In genomic region chr21:43799301-43799840, GRCh38 we compare ENCODE assay signal across 19 cellular contexts. TPM values are rescaled to one million over a fixed set of nuclear protein-coding genes. Genes with fewer than 3 reads are reported as not detected.
DNase-seq lines count a peak whose midpoint lies in the region; ATAC-seq, FAIRE-seq and TF ChIP-seq lines count a peak whose summit lies in the region.
"Had no signal": no experiment of that assay in that cellular context is flagged by ENCODE, and none has a peak within 500 bp of the region (broad histone marks: within the 10 kb centered on the region; RNA-seq: fewer than 3 reads in every experiment).

No MANE protein-coding gene starts in this region.

- no peaks in the 10 kb centered on the region for H3K9me1 ChIP-seq in IMR-90 (ENCODE audit: insufficient read depth, low read length)
- no peaks in the 10 kb centered on the region for H3K9me1 ChIP-seq in K562 (ENCODE audit: control insufficient read depth, insufficient read depth, low read length)

- ATAC-seq in left cardiac atrium (no peak), left ventricle myocardium superior (no peak), IMR-90 (ENCODE audit: low read depth) (no peak), K562 (no peak), GM21723 (IDR thresholded peaks at IDR 0.05; ENCODE audit: unreplicated experiment) (no peak), HG03196 (IDR thresholded peaks at IDR 0.05; ENCODE audit: unreplicated experiment) (no peak)
- ATAC-seq: CD8-positive, alpha-beta T cell; GM23338; HCT116 had no signal

- in situ Hi-C loops in IMR-90 (cut with MboI; ENCODE audit: low sequenced_read_pairs) (no loop called here), K562 (cut with MboI) (loop anchor here (25.0 kb wide), 1 partner anchor 338 kb away; the partner anchor contains the start of gene GATD3)

- no peak for FAIRE-seq in K562 (lab: Jason Lieb, UNC)
- FAIRE-seq: G401.6, GM12892, GM18507, H54, HTR-8/SVneo had no signal

- H3K14ac ChIP-seq in IMR-90 (replicated peaks; ENCODE audit: low read depth, low read length) = no peak overlapping the region

- intact Hi-C loops in left cardiac atrium (cut with DNase I) (no loop called here), left ventricle myocardium superior (cut with micrococcal nuclease) (no loop called here), IMR-90 (cut with micrococcal nuclease) (no loop called here), K562 (cut with micrococcal nuclease) (no loop called here)

- H4K20me1 ChIP-seq in IMR-90 (ENCODE audit: insufficient read depth, low read length) = peaks cover 5% of the 10 kb centered on the region
- peaks cover 4% of the 10 kb centered on the region for H4K20me1 ChIP-seq in K562 (replicated peaks; ENCODE audit: control insufficient read depth, insufficient read depth, low read length)

- no peak overlapping the region for H3K4ac ChIP-seq in IMR-90 (ENCODE audit: low read depth, low read length)

- H2BK5ac ChIP-seq in IMR-90 (ENCODE audit: low read depth, low read length, poor library complexity, severe bottlenecking) = no peak overlapping the region

- H4K5ac ChIP-seq in IMR-90 (ENCODE audit: low read depth, low read length) = no peak overlapping the region

- no peak for TF ChIP-seq RAD21 in IMR-90 (IDR thresholded peaks at IDR 0.05; ENCODE audit: low read length)
- TF ChIP-seq RAD21 in K562 (CRISPR knock-in tag; conservative IDR thresholded peaks at IDR 0.05 in 1 of 2, IDR thresholded peaks at IDR 0.05 in 1 of 2) = no peak

- peaks cover 84% of the 10 kb centered on the region for H3K36me3 ChIP-seq in IMR-90 (ENCODE audit: control insufficient read depth, insufficient read depth, low read length)
- H3K36me3 ChIP-seq in K562 (ENCODE audit: control insufficient read depth, insufficient read depth, low read length) = peaks cover 100% of the 10 kb centered on the region

- no peak overlapping the region for H2AK5ac ChIP-seq in IMR-90 (ENCODE audit: low read depth, low read length)

- no peak overlapping the region for H2BK20ac ChIP-seq in IMR-90 (ENCODE audit: low read depth, low read length)

- CTCF ChIA-PET in IMR-90 (lab: Yijun Ruan, JAX) (no interaction called here), K562 (lab: Yijun Ruan, JAX; ENCODE audit: low intra/inter-chr PET ratio) (interaction anchor here (0.6 kb wide), 1 partner anchor 251 kb away, joined by 3 read pairs; no protein-coding TSS in a partner anchor)

- H3K27me3 ChIP-seq in IMR-90 (ENCODE audit: control insufficient read depth, insufficient read depth, low read length) = no peaks in the 10 kb centered on the region
- no peaks in the 10 kb centered on the region for H3K27me3 ChIP-seq in K562 (ENCODE audit: control insufficient read depth in 2 of 2, insufficient read depth in 2 of 2, low read length in 2 of 2)
- H3K27me3 ChIP-seq: BLaER1 treated with 17β-estradiol and CSF1 and Interleukin-3, amounts not matched to agents 10 nM and 100 nM had no signal

- no peak overlapping the region for H4K8ac ChIP-seq in IMR-90 (ENCODE audit: low read depth in 2 of 2, low read length in 2 of 2)

- peak overlapping the region; percentile 39 for H2AFZ ChIP-seq in IMR-90 (replicated peaks; ENCODE audit: low read length, poor library complexity)
- H2AFZ ChIP-seq in K562 (ENCODE audit: low read depth, low read length) = no peak overlapping the region
- H2AFZ ChIP-seq: GM23338 had no signal

- H3K79me2 ChIP-seq in K562 (ENCODE audit: control insufficient read depth, insufficient read depth, low read length) = peaks cover 19% of the 10 kb centered on the region; the same call in 2 of the 3 replicates

- no peak overlapping the region for H2BK120ac ChIP-seq in IMR-90 (ENCODE audit: low read depth, low read length)

- H3K27ac ChIP-seq in IMR-90 (ENCODE audit: insufficient read depth, low read length) = no peak overlapping the region
- no peak overlapping the region for H3K27ac ChIP-seq in K562 (ENCODE audit: extremely low read depth, low read depth, low read length)
- H3K27ac ChIP-seq: BLaER1 treated with 17β-estradiol and CSF1 and Interleukin-3, amounts not matched to agents 10 nM and 100 nM had no signal

- H3K4me1 ChIP-seq in IMR-90 (ENCODE audit: control insufficient read depth, insufficient read depth, low read length) (no peaks in the 10 kb centered on the region), K562 (replicated peaks in 1 of 2; ENCODE audit: control insufficient read depth in 2 of 2, insufficient read depth in 2 of 2, low read length in 2 of 2) (peaks cover 0 to 32% of the 10 kb centered on the region in 2 experiments; a peak in 2 of 5 replicates)

- TF ChIP-seq EP300 in K562 (IDR thresholded peaks at IDR 0.05; ENCODE audit: low read length) = no peak

- H3K18ac ChIP-seq in IMR-90 (ENCODE audit: low read depth, low read length) = no peak overlapping the region

- DNase-seq in left cardiac atrium (peak; percentile 16), left ventricle myocardium superior (no peak), IMR-90 (no peak), K562 (ENCODE audit: extremely low read depth in 1 of 4, low spot score in 3 of 4) (no peak), A172 (ENCODE audit: low spot score) (no peak)
- DNase-seq: 8988T; CD8-positive, alpha-beta T cell; COR-L47; HFFc6 had no signal

- H2AK9ac ChIP-seq in IMR-90 (replicated peaks; ENCODE audit: low read depth, low read length, poor library complexity) = no peak overlapping the region

- no peak for TF ChIP-seq CTCF in IMR-90 (conservative IDR thresholded peaks at IDR 0.05; ENCODE audit: low read depth, low read length)
- no peak for TF ChIP-seq CTCF in K562 (IDR thresholded peaks at IDR 0.05 in 2 of 3, conservative IDR thresholded peaks at IDR 0.05 in 1 of 3; ENCODE audit: insufficient read depth in 2 of 3, low read depth in 1 of 3, low read length in 3 of 3)

- no peak for TF ChIP-seq POLR2A in IMR-90 (IDR thresholded peaks at IDR 0.05; ENCODE audit: low read depth, low read length)
- 0 out of 2 replicates have a peak, but pooled peaks have one; percentile 42 for TF ChIP-seq POLR2A in K562 (conservative IDR thresholded peaks at IDR 0.05)

- H3K9me3 ChIP-seq in IMR-90 (ENCODE audit: control insufficient read depth, insufficient read depth, low read length) (no peaks in the 10 kb centered on the region), K562 (replicated peaks; ENCODE audit: control insufficient read depth, insufficient read depth, low read depth, low read length) (no peaks in the 10 kb centered on the region)
- H3K9me3 ChIP-seq: BLaER1 treated with 17β-estradiol and CSF1 and Interleukin-3, amounts not matched to agents 10 nM and 100 nM had no signal

- no peak overlapping the region for H3K23ac ChIP-seq in IMR-90 (ENCODE audit: low read depth, low read length)

- dilution Hi-C loops in IMR-90 (cut with HindIII; ENCODE audit: low sequenced_read_pairs, unreplicated experiment) = no loop called here

- no peak overlapping the region for H4K91ac ChIP-seq in IMR-90 (ENCODE audit: insufficient read depth, low read depth, low read length)

- BruUV-seq in IMR-90 (replicated peaks; lab: Mats Ljungman, UMichigan) = no TSS peak
- BruUV-seq in K562 (replicated peaks; lab: Mats Ljungman, UMichigan) = no TSS peak

- H3K79me1 ChIP-seq in IMR-90 (ENCODE audit: low read depth in 1 of 2, low read length in 2 of 2) = peaks cover 6 to 11% of the 10 kb centered on the region in 2 experiments; a peak in 2 of 4 replicates

- no peak overlapping the region for H2BK15ac ChIP-seq in IMR-90 (ENCODE audit: low read depth, low read length)

- H3K56ac ChIP-seq in IMR-90 (ENCODE audit: extremely low read depth, insufficient read depth, low read length) = no peak overlapping the region

- H3K4me2 ChIP-seq in IMR-90 (ENCODE audit: low read depth, low read length) (no peak overlapping the region), K562 (ENCODE audit: insufficient read depth, low read length) (no peak overlapping the region)
- H3K4me2 ChIP-seq: BLaER1 treated with 17β-estradiol and CSF1 and Interleukin-3, amounts not matched to agents 10 nM and 100 nM; GM23338 had no signal

- 98% methylated on average over 7 of the region's 19 CpGs; no CpG with 5 or more reads in 1 of the 2 experiments for WGBS in IMR-90 (ENCODE audit: extremely low coverage in 2 of 2, insufficient read length in 1 of 2), 2 experiments
- WGBS in K562 (ENCODE audit: insufficient coverage, low coverage, missing lambda C conversion rate) = 92% methylated on average over 19 of the region's 19 CpGs

- POLR2A ChIA-PET in IMR-90 (lab: Charles Lee; ENCODE audit: unreplicated experiment) (no interaction called here), K562 (lab: Yijun Ruan, JAX) (interaction anchor here (1.0 to 1.6 kb wide), 3 partner anchors 8 to 94 kb away, joined by 3 to 7 read pairs (median 4); partner anchors contain the start of gene RRP1)

- H3K9ac ChIP-seq in IMR-90 (ENCODE audit: low read depth, low read length) = no peak overlapping the region
- peak overlapping the region in 1 of 2 experiments; percentile 30; a peak in 1 of 4 replicates for H3K9ac ChIP-seq in K562 (ENCODE audit: insufficient read depth in 1 of 2, low read depth in 2 of 2, low read length in 2 of 2)
- H3K9ac ChIP-seq: BLaER1 treated with 17β-estradiol and CSF1 and Interleukin-3, amounts not matched to agents 10 nM and 100 nM had no signal

- H3K4me3 ChIP-seq in IMR-90 (ENCODE audit: insufficient read depth, low read depth, low read length) (no peak overlapping the region), K562 (no peak overlapping the region)
- H3K4me3 ChIP-seq: BLaER1 treated with 17β-estradiol and CSF1 and Interleukin-3, amounts not matched to agents 10 nM and 100 nM; GM23338 had no signal

RNA-seq across cellular contexts. Expression of gene RRP1, which starts 10.0 kb away (rescaled TPM):
- total RNA-seq in left cardiac atrium (10 to 100 TPM; 10.6 to 14.9 TPM), left ventricle myocardium superior (13.5 TPM), IMR-90 (2012; rRNA removed) (18.3 and 23.3 TPM in 2 replicates), K562 (2014; rRNA removed) (68.6 and 84.3 TPM in 2 replicates), K562 (2014; rRNA removed; fragmentation: Illumina TruSeq; extraction: Trizol) (40.5 and 48.5 TPM in 2 replicates), K562 (2015; rRNA removed; fragmentation: Illumina TruSeq; extraction: Trizol) (51.6 and 52.9 TPM in 2 replicates), K562 (2021) (89.1 and 105 TPM in 2 replicates)
- polyA plus RNA-seq in IMR-90 (2012; rRNA removed) (18.1 and 20.2 TPM in 2 replicates), K562 (2011; rRNA removed) (38.0 and 47.3 TPM in 2 replicates), K562 (2014; fragmentation: Illumina TruSeq; extraction: Trizol) (79.7 and 97.5 TPM in 2 replicates), K562 (2014; fragmentation: Nextera tagmentation; extraction: Ambion mirVana) (1 to 10 TPM in 1 of 2 experiments, under 1 TPM in 1; 0.89 to 1.8 TPM), K562 (2014; rRNA removed) (60.2 and 64.7 TPM in 2 replicates)
- polyA plus RNA-seq in IMR-90 (2012; cell fraction: cytosol; rRNA removed) = 12.4 and 18.5 TPM in 2 replicates
- polyA plus RNA-seq in IMR-90 (2012; cell fraction: nucleus; rRNA removed; ENCODE audit: low replicate concordance) = 28.8 and 33.8 TPM in 2 replicates
- total RNA-seq in K562 (2011; cell fraction: chromatin; rRNA removed; ENCODE audit: low replicate concordance) = 200 and 398 TPM in 2 replicates
- total RNA-seq in K562 (2011; cell fraction: nucleolus; rRNA removed) = 176 and 196 TPM in 2 replicates
- total RNA-seq in K562 (2011; cell fraction: nucleoplasm; rRNA removed) = 186 and 220 TPM in 2 replicates
- polyA plus RNA-seq in K562 (2011; cell fraction: cytosol; rRNA removed) = 22.9 and 23.5 TPM in 2 replicates
- 233 and 286 TPM in 2 replicates for polyA plus RNA-seq in K562 (2011; cell fraction: nucleus; rRNA removed)
- 35.6 and 62.2 TPM in 2 replicates for polyA plus RNA-seq in K562 (2012)
- 23.9 and 28.6 TPM in 2 replicates for polyA minus RNA-seq in K562 (2011; rRNA and poly(A)+ RNA removed)
- polyA minus RNA-seq in K562 (2011; cell fraction: cytosol; rRNA and poly(A)+ RNA removed) = 20.8 and 22.0 TPM in 2 replicates
- 66.5 and 104 TPM in 2 replicates for polyA minus RNA-seq in K562 (2011; cell fraction: nucleus; rRNA and poly(A)+ RNA removed)
- 63.7 and 77.7 TPM in 2 replicates for total RNA-seq in A172 (2014; rRNA removed; shearing (Covaris generic))

RNA-seq across cellular contexts. Expression of gene CSTB, which starts 23.3 kb away (rescaled TPM):
- total RNA-seq in left cardiac atrium (10 to 100 TPM; 33.0 to 40.2 TPM), left ventricle myocardium superior (37.6 TPM), IMR-90 (2012; rRNA removed) (6.1 and 6.9 TPM in 2 replicates), K562 (2014; rRNA removed) (23.1 and 29.0 TPM in 2 replicates), K562 (2014; rRNA removed; fragmentation: Illumina TruSeq; extraction: Trizol) (20.8 and 21.1 TPM in 2 replicates), K562 (2015; rRNA removed; fragmentation: Illumina TruSeq; extraction: Trizol) (31.7 and 34.9 TPM in 2 replicates), K562 (2021) (43.5 and 48.1 TPM in 2 replicates)
- polyA plus RNA-seq in IMR-90 (2012; rRNA removed) (71.7 and 87.4 TPM in 2 replicates), K562 (2011; rRNA removed) (46.6 and 58.0 TPM in 2 replicates), K562 (2014; fragmentation: Illumina TruSeq; extraction: Trizol) (64.2 and 79.8 TPM in 2 replicates), K562 (2014; fragmentation: Nextera tagmentation; extraction: Ambion mirVana) (10 to 100 TPM; 12.4 to 17.1 TPM), K562 (2014; rRNA removed) (65.0 and 67.8 TPM in 2 replicates)
- 31.9 and 61.6 TPM in 2 replicates for polyA plus RNA-seq in IMR-90 (2012; cell fraction: cytosol; rRNA removed)
- 16.5 and 24.5 TPM in 2 replicates for polyA plus RNA-seq in IMR-90 (2012; cell fraction: nucleus; rRNA removed; ENCODE audit: low replicate concordance)
- 10.6 and 21.9 TPM in 2 replicates for total RNA-seq in K562 (2011; cell fraction: chromatin; rRNA removed; ENCODE audit: low replicate concordance)
- 19.5 and 22.0 TPM in 2 replicates for total RNA-seq in K562 (2011; cell fraction: nucleolus; rRNA removed)
- total RNA-seq in K562 (2011; cell fraction: nucleoplasm; rRNA removed) = 18.3 and 24.3 TPM in 2 replicates
- polyA plus RNA-seq in K562 (2011; cell fraction: cytosol; rRNA removed) = 74.4 and 80.8 TPM in 2 replicates
- polyA plus RNA-seq in K562 (2011; cell fraction: nucleus; rRNA removed) = 36.5 and 43.3 TPM in 2 replicates
- polyA plus RNA-seq in K562 (2012) = 76.9 and 118 TPM in 2 replicates
- 33.5 and 37.4 TPM in 2 replicates for polyA minus RNA-seq in K562 (2011; rRNA and poly(A)+ RNA removed)
- polyA minus RNA-seq in K562 (2011; cell fraction: cytosol; rRNA and poly(A)+ RNA removed) = 14.2 and 21.7 TPM in 2 replicates
- 9.0 and 14.1 TPM in 2 replicates for polyA minus RNA-seq in K562 (2011; cell fraction: nucleus; rRNA and poly(A)+ RNA removed)
- total RNA-seq in A172 (2014; rRNA removed; shearing (Covaris generic)) = 106 and 145 TPM in 2 replicates
